In the genomic region with DNA sequence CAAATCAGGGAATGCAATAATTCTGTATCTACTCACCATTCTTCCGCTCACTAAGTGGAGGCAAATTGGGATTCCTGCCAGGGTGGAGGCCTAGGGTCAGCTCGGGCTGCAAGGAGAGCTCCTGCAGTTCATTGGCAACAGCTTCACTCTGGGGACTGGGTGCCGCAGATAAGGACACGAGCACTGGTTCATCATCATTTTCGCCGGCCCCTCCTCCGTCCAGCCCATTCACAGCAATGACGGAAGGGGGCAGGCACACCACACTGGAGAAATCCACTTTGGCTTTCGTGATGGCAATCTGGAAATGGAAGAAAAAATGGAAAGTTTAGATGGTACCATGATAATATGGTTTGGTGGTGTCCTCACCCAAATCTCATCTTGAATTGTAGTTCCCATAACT, we compare ENCODE assay signal across 19 cellular contexts.
"Had no signal": no experiment of that assay in that cellular context is flagged by ENCODE, and none has a peak within 500 bp of the region (broad histone marks: within the 10 kb centered on the region; RNA-seq: fewer than 3 reads in every experiment).

No MANE protein-coding gene starts in this region.

- ATAC-seq: activated T-helper 17 cell treated with anti-CD3 and anti-CD28 coated beads, Interleukin-2, amount 50 U/mL, for 72 hours; body of pancreas; left lobe of liver; natural killer cell had no signal

- H3K27ac Mint-ChIP-seq: activated T-helper 17 cell treated with anti-CD3 and anti-CD28 coated beads, Interleukin-2, amount 50 U/mL, for 72 hours; dendritic cell treated with granulocyte-macrophage colony-stimulating factor and Interleukin-4, amounts not matched to agents 40 ng/mL and 50 ng/mL, for 4 days; memory B cell; progenitor cell of endocrine pancreas had no signal

- H3K4me1 ChIP-seq: body of pancreas, right lobe of liver, upper lobe of left lung had no signal

- DNase-seq: activated CD4-positive, alpha-beta T cell treated with anti-CD3 and anti-CD28 coated beads for 48 hours; activated CD8-positive, alpha-beta memory T cell treated with anti-CD3 and anti-CD28 coated beads for 24 hours; activated naive CD4-positive, alpha-beta T cell treated with anti-CD3 and anti-CD28 coated beads, Interleukin-2, amount 50 U/mL, for 16 hours; activated T-cell treated with anti-CD3 and anti-CD28 coated beads for 4 hours; body of pancreas; natural killer cell; nucleus accumbens; stimulated activated naive CD4-positive, alpha-beta T cell treated with Interleukin-2 at 50 U/mL for 16 hours; T-helper 2 cell; upper lobe of left lung had no signal

- H3K9me3 ChIP-seq: adrenal gland, body of pancreas, right lobe of liver, upper lobe of left lung had no signal

- H3K36me3 ChIP-seq: adrenal gland had no signal

- H3K4me3 ChIP-seq: adrenal gland, body of pancreas, right lobe of liver, upper lobe of left lung had no signal

- H3K36me3 Mint-ChIP-seq: natural killer cell had no signal

- H3K27me3 Mint-ChIP-seq: activated T-helper 17 cell treated with anti-CD3 and anti-CD28 coated beads, Interleukin-2, amount 50 U/mL, for 72 hours; dendritic cell treated with granulocyte-macrophage colony-stimulating factor and Interleukin-4, amounts not matched to agents 40 ng/mL and 50 ng/mL, for 4 days; memory B cell; progenitor cell of endocrine pancreas had no signal

- H3K4me3 Mint-ChIP-seq: activated T-helper 17 cell treated with anti-CD3 and anti-CD28 coated beads, Interleukin-2, amount 50 U/mL, for 72 hours; dendritic cell treated with granulocyte-macrophage colony-stimulating factor and Interleukin-4, amounts not matched to agents 40 ng/mL and 50 ng/mL, for 4 days; memory B cell; natural killer cell had no signal

- H3K27me3 ChIP-seq: adrenal gland, body of pancreas, right lobe of liver, upper lobe of left lung had no signal

- H3K27ac ChIP-seq: adrenal gland, body of pancreas, right lobe of liver, upper lobe of left lung, VCaP had no signal

- FAIRE-seq: islet of Langerhans had no signal
